ENCODE assay signal across 11 cellular contexts in genomic region chr20:43975096-43975768, GRCh38.
DNase-seq lines count a peak whose midpoint lies in the region; ATAC-seq and TF ChIP-seq lines count a peak whose summit lies in the region.
"Had no signal": no experiment of that assay in that cellular context is flagged by ENCODE, and none has a peak within 500 bp of the region (broad histone marks: within the 10 kb centered on the region; RNA-seq: fewer than 3 reads in every experiment).

No MANE protein-coding gene starts in this region.

- peak; percentile 53 for DNase-seq in AG04449 (ENCODE audit: low read depth, low spot score)
- peak; percentile 80 for DNase-seq in GM04504 (ENCODE audit: low read depth)
- peak; percentile 94 for DNase-seq in SW480 (ENCODE audit: low spot score)
- peak; percentile 90 for DNase-seq in fibroblast of peridontal ligament (ENCODE audit: extremely low read depth)
- no peak for DNase-seq in Right ventricle myocardium inferior (ENCODE audit: missing footprints)
- no peak for DNase-seq in tibial nerve (ENCODE audit: low spot score in 2 of 2)
- no peak for DNase-seq in Right ventricle myocardium superior
- no peak for DNase-seq in NCI-H2171 treated with DMSO at 0.1 percent for 48 hours (lab: John Stamatoyannopoulos, UW)
- DNase-seq: caudate nucleus had no signal

- no peaks in the 10 kb centered on the region for H3K27me3 ChIP-seq in tibial nerve
- H3K27me3 ChIP-seq: neural progenitor cell had no signal

- H3K4me1 ChIP-seq in tibial nerve, result no peaks in the 10 kb centered on the region
- H3K4me1 ChIP-seq: neural progenitor cell had no signal

- peaks cover 0 to 5% (median 0%) of the 10 kb centered on the region in 4 donors for H3K9me3 ChIP-seq in tibial nerve

- H3K4me3 ChIP-seq in AG04449 (ENCODE audit: low read depth, low read length) (no peak overlapping the region), tibial nerve (no peak overlapping the region)
- H3K4me3 ChIP-seq: neural progenitor cell had no signal

- TF ChIP-seq EP300 in tibial nerve (IDR thresholded peaks at IDR 0.05), result no peak

- no peak overlapping the region for H3K27ac ChIP-seq in tibial nerve
- H3K27ac ChIP-seq: neural progenitor cell had no signal

- intact Hi-C loops in Right ventricle myocardium inferior (cut with DNase I), result no loop called here
- intact Hi-C loops in Right ventricle myocardium superior (cut with DNase I), result no loop called here

- no peak for TF ChIP-seq POLR2A in tibial nerve (IDR thresholded peaks at IDR 0.05)

- 68 to 76% methylated on average over 6 of the region's 6 CpGs for WGBS in tibial nerve, 2 donors

- ATAC-seq in Right ventricle myocardium inferior (no peak), Right ventricle myocardium superior (ENCODE audit: poor library complexity) (no peak)
- ATAC-seq: WTC11 had no signal

- CTCF ChIA-PET in AG04449 (lab: Yijun Ruan, JAX), result interaction anchor here (1.0 to 1.2 kb wide), 2 partner anchors 9 to 225 kb away, joined by 4 to 5 read pairs; no protein-coding TSS in a partner anchor

- H3K36me3 ChIP-seq in tibial nerve, result no peaks in the 10 kb centered on the region
- H3K36me3 ChIP-seq: neural progenitor cell had no signal

- TF ChIP-seq CTCF in AG04449 (IDR thresholded peaks at IDR 0.05; ENCODE audit: insufficient read depth, low read length, missing control alignments), result no peak
- TF ChIP-seq CTCF in tibial nerve (IDR thresholded peaks at IDR 0.05), result no peak

- POLR2A ChIA-PET in AG04449 (lab: Yijun Ruan, JAX), result interaction anchor here (0.6 kb wide), 1 partner anchor 103 kb away, joined by 3 read pairs; no protein-coding TSS in a partner anchor

Comparison
In these comparisons a context has a peak if more than half of its experiments do, and no peak if none do; other contexts are left out.
1. DNase-seq: peak in AG04449 (single experiment), GM04504 (single experiment), SW480 (single experiment) and fibroblast of peridontal ligament (single experiment); none in Right ventricle myocardium inferior (single experiment), tibial nerve (0 of 2), Right ventricle myocardium superior (single experiment) and NCI-H2171 treated with DMSO at 0.1 percent for 48 hours (single experiment).